ENCODE assay signal across 8 cellular contexts in genomic region chr5:151051066-151051930, GRCh38. TPM values are rescaled to one million over a fixed set of nuclear protein-coding genes. Genes with fewer than 3 reads are reported as not detected.
DNase-seq lines count a peak whose midpoint lies in the region; ATAC-seq and TF ChIP-seq lines count a peak whose summit lies in the region.

No MANE protein-coding gene starts in this region.

- H3K4me3 ChIP-seq in lung: no peak overlapping the region

- H3K36me3 ChIP-seq in lung (ENCODE audit: control insufficient read depth in 2 of 2, insufficient read depth in 2 of 2, low read length in 2 of 2): peaks cover 7 to 64% of the 10 kb centered on the region in 2 donors

- H3K27ac ChIP-seq in lung (ENCODE audit: low read depth in 1 of 2, low read length in 1 of 2): peak overlapping the region in 1 of 2 donors; percentile 69

- DNase-seq in NCI-H524 (lab: John Stamatoyannopoulos, UW): peak; percentile 5 to 66
- no peak for DNase-seq in NCI-H524 treated with DMSO at 0.1 percent for 48 hours (lab: John Stamatoyannopoulos, UW)
- peak; percentile 19 for DNase-seq in NCI-H345 treated with DMSO at 0.1 percent for 48 hours (lab: John Stamatoyannopoulos, UW; ENCODE audit: unreplicated experiment)
- peak; percentile 36 to 61 for DNase-seq in activated CD4-positive, alpha-beta T cell treated with anti-CD3 and anti-CD28 coated beads, Interleukin-2, amount 50 U/mL, for 24 hours (ENCODE audit: low read depth in 1 of 2, low spot score in 1 of 2)
- DNase-seq in dermis microvascular lymphatic vessel endothelial cell (ENCODE audit: low read depth in 2 of 2): peak; percentile 63 to 85
- DNase-seq in lung (ENCODE audit: low spot score): peak; percentile 87
- peak; percentile 28 for DNase-seq in stimulated activated CD8-positive, alpha-beta memory T cell treated with anti-CD3 and anti-CD28 coated beads, Interleukin-12 subunit alpha, Interleukin-12 subunit beta, amount 100 ng/mL, for 4 hours (ENCODE audit: low read depth)

- WGBS in lung, 2 donors: 61 to 66% methylated on average over 6 of the region's 6 CpGs

- TF ChIP-seq CTCF in lung (IDR thresholded peaks at IDR 0.05; ENCODE audit: control extremely low read depth, extremely low read depth): peak; percentile 96

- H3K27me3 ChIP-seq in lung (ENCODE audit: control insufficient read depth, insufficient read depth): no peaks in the 10 kb centered on the region

- H3K4me1 ChIP-seq in lung (ENCODE audit: control insufficient read depth in 2 of 2, insufficient read depth in 2 of 2, low read length in 2 of 2): peaks cover 0 to 3% of the 10 kb centered on the region in 2 donors

- ATAC-seq in HG02840 (IDR thresholded peaks at IDR 0.05; ENCODE audit: low FRiP score, unreplicated experiment) (peak; percentile 69), lung (ENCODE audit: insufficient read depth, low FRiP score) (peak; percentile 87)

- H3K9me3 ChIP-seq in lung (ENCODE audit: control insufficient read depth in 2 of 2, insufficient read depth in 1 of 2, low read length in 1 of 2): no peaks in the 10 kb centered on the region

RNA-seq across cellular contexts. Expression of gene TNIP1, which starts 29.5 kb away (rescaled TPM):
- 69.1 and 93.1 TPM in 2 replicates for total RNA-seq in dermis microvascular lymphatic vessel endothelial cell
- total RNA-seq in lung: 100 to 1,000 TPM; 116 to 142 TPM
- polyA plus RNA-seq in lung: 100 to 1,000 TPM in 1 of 2 donors, 10 to 100 TPM in 1; 81.5 to 308 TPM

RNA-seq across cellular contexts. Expression of gene GPX3, which starts 30.9 kb away (rescaled TPM):
- total RNA-seq in dermis microvascular lymphatic vessel endothelial cell (8.6 and 15.7 TPM in 2 replicates), lung (100 to 1,000 TPM in 1 of 2 donors, 10 to 100 TPM in 1; 99.0 to 586 TPM)
- polyA plus RNA-seq in lung: 1,000 to 10,000 TPM; 1,067 to 1,457 TPM
